16 cellular contexts compared by ENCODE assay signal in genomic region chr1:54882483-54882882, GRCh38. TPM values are rescaled to one million over a fixed set of nuclear protein-coding genes. Genes with fewer than 3 reads are reported as not detected.
DNase-seq lines count a peak whose midpoint lies in the region; ATAC-seq and TF ChIP-seq lines count a peak whose summit lies in the region.
"Had no signal": no experiment of that assay in that cellular context is flagged by ENCODE, and none has a peak within 500 bp of the region (broad histone marks: within the 10 kb centered on the region; RNA-seq: fewer than 3 reads in every experiment).

No MANE protein-coding gene starts in this region.

- H3K4me3 ChIP-seq in choroid plexus epithelial cell (ENCODE audit: low read depth, low read length), result no peak overlapping the region
- H3K4me3 ChIP-seq in osteoblast (ENCODE audit: insufficient read depth, low read length), result no peak overlapping the region
- H3K4me3 ChIP-seq: BLaER1 treated with 17β-estradiol and CSF1 and Interleukin-3, amounts not matched to agents 10 nM and 100 nM; body of pancreas; uterus had no signal

- H3K4me1 ChIP-seq in osteoblast (ENCODE audit: insufficient read depth, low read length), result peaks cover 31% of the 10 kb centered on the region
- H3K4me1 ChIP-seq: uterus had no signal

- TF ChIP-seq CTCF in choroid plexus epithelial cell (conservative IDR thresholded peaks at IDR 0.05; ENCODE audit: low read depth, low read length), result no peak
- TF ChIP-seq CTCF in osteoblast (IDR thresholded peaks at IDR 0.05; ENCODE audit: extremely low read depth, low read depth, low read length), result no peak

- H4K20me1 ChIP-seq in osteoblast (ENCODE audit: insufficient read depth, low read length), result peaks cover 28% of the 10 kb centered on the region
- H4K20me1 ChIP-seq: BLaER1 treated with 17β-estradiol and CSF1 and Interleukin-3, amounts not matched to agents 10 nM and 100 nM had no signal

- H3K27me3 ChIP-seq in osteoblast (ENCODE audit: insufficient read depth, low read length), result no peaks in the 10 kb centered on the region
- H3K27me3 ChIP-seq: BLaER1 treated with 17β-estradiol and CSF1 and Interleukin-3, amounts not matched to agents 10 nM and 100 nM; body of pancreas; uterus had no signal

- peak; percentile 92 for DNase-seq in DMS53 (lab: John Stamatoyannopoulos, UW)
- peak; percentile 68 for DNase-seq in NCI-H69 (lab: John Stamatoyannopoulos, UW)
- DNase-seq in choroid plexus epithelial cell (ENCODE audit: low read depth), result peak; percentile 47
- DNase-seq in osteoblast (ENCODE audit: insufficient read length, low spot score, missing footprints), result no peak
- no peak for DNase-seq in activated gamma-delta T cell (lab: John Stamatoyannopoulos, UW)
- no peak for DNase-seq in central memory CD4-positive, alpha-beta T cell
- no peak for DNase-seq in D341Med (ENCODE audit: low spot score)
- DNase-seq: body of pancreas; effector memory CD4-positive, alpha-beta T cell; H7; KBM-7; NCI-H1436 treated with DMSO at 0.1 percent for 48 hours; retina; uterus had no signal

- no peak overlapping the region for H3K4me2 ChIP-seq in osteoblast (ENCODE audit: insufficient read depth, low read length)
- H3K4me2 ChIP-seq: BLaER1 treated with 17β-estradiol and CSF1 and Interleukin-3, amounts not matched to agents 10 nM and 100 nM had no signal

- H2AFZ ChIP-seq in osteoblast (ENCODE audit: low read length), result no peak overlapping the region

- H3K79me2 ChIP-seq in osteoblast (ENCODE audit: insufficient read depth, low read length), result peaks cover 91% of the 10 kb centered on the region

- peaks cover 23% of the 10 kb centered on the region for H3K36me3 ChIP-seq in osteoblast (ENCODE audit: insufficient read depth, low read length)
- H3K36me3 ChIP-seq: BLaER1 treated with 17β-estradiol and CSF1 and Interleukin-3, amounts not matched to agents 10 nM and 100 nM; uterus had no signal

- H3K9me3 ChIP-seq in osteoblast (ENCODE audit: low read depth, low read length), result no peaks in the 10 kb centered on the region
- H3K9me3 ChIP-seq: body of pancreas, uterus had no signal

- no peak for ATAC-seq in HG03095 (IDR thresholded peaks at IDR 0.05; ENCODE audit: unreplicated experiment)
- ATAC-seq: body of pancreas had no signal

- peak overlapping the region; percentile 5 for H3K27ac ChIP-seq in osteoblast (ENCODE audit: low read depth, low read length)
- H3K27ac ChIP-seq: BLaER1 treated with 17β-estradiol and CSF1 and Interleukin-3, amounts not matched to agents 10 nM and 100 nM; uterus had no signal

RNA-seq across cellular contexts. Expression of gene DHCR24, which starts 4.5 kb away (rescaled TPM):
- 151 and 168 TPM in 2 replicates for total RNA-seq in osteoblast

Comparison
In these comparisons a context has a peak if more than half of its experiments do, and no peak if none do; other contexts are left out.
1. DNase-seq: peak in DMS53 (single experiment), NCI-H69 (single experiment) and choroid plexus epithelial cell (single experiment); none in osteoblast (single experiment), activated gamma-delta T cell (single experiment), central memory CD4-positive, alpha-beta T cell (single experiment) and D341Med (single experiment).